Comparison of ENCODE assay signal across 1 cellular context in the genomic region with DNA sequence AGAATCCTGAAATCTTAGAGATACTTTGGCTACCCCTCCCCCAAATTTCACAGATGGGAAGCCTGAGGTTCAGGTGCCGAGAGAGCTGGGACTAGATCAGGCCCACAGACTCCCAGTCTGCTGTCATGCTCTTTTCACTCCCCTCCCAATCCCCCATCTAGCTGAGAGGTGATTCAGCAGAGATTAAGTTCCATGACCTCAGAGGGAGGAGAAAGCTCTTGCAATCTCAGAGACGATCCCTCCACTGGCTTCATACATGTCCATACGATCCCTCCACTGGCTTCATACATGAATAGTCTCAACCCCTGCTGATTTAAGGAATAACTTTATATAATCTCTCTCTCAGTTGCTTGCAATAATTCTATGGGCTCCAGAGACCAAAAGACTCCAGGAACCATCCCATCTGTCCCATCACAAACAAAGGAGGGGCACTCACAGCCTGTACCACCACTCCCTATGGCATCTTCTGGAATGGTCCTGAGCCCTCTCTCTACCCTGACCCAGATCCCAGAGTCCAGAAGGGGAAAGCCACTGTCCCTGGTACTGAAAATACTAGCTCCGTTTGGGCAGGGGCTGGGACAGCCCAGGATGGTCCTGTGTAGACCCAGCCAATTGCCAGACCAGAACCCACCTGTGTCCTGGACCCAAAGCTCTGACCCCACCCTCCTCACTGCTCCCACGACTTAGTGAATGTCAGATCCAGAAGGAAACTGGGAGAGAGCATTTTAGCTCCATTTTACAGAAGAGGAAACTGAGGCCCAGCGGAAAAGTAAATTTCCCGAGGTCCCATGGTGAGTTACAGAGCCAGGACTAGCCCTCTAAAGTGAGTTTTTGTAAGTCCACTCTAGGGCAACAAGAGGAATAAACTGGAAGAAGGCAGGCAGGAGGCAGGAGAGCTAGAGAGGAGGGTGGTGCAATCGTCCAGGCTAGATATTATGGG.
TF ChIP-seq lines count a peak whose summit lies in the region.

No MANE protein-coding gene starts in this region.

TF ChIP-seq in HepG2, 621 proteins besides CTCF, POLR2A, EP300 and RAD21:
- TF ChIP-seq, protein P1, sequence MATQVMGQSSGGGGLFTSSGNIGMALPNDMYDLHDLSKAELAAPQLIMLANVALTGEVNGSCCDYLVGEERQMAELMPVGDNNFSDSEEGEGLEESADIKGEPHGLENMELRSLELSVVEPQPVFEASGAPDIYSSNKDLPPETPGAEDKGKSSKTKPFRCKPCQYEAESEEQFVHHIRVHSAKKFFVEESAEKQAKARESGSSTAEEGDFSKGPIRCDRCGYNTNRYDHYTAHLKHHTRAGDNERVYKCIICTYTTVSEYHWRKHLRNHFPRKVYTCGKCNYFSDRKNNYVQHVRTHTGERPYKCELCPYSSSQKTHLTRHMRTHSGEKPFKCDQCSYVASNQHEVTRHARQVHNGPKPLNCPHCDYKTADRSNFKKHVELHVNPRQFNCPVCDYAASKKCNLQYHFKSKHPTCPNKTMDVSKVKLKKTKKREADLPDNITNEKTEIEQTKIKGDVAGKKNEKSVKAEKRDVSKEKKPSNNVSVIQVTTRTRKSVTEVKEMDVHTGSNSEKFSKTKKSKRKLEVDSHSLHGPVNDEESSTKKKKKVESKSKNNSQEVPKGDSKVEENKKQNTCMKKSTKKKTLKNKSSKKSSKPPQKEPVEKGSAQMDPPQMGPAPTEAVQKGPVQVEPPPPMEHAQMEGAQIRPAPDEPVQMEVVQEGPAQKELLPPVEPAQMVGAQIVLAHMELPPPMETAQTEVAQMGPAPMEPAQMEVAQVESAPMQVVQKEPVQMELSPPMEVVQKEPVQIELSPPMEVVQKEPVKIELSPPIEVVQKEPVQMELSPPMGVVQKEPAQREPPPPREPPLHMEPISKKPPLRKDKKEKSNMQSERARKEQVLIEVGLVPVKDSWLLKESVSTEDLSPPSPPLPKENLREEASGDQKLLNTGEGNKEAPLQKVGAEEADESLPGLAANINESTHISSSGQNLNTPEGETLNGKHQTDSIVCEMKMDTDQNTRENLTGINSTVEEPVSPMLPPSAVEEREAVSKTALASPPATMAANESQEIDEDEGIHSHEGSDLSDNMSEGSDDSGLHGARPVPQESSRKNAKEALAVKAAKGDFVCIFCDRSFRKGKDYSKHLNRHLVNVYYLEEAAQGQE (IDR thresholded peaks at IDR 0.05; ENCODE audit: borderline replicate concordance in 1 of 2, low read depth in 1 of 2, low read length in 2 of 2): peak; percentile 51 to 89
- peak; percentile 35; the same call in 1 of the 2 replicates for TF ChIP-seq ZNF629 (CRISPR knock-in tag; conservative IDR thresholded peaks at IDR 0.05)
- peak; percentile 87 for TF ChIP-seq MIER2 (CRISPR knock-in tag; IDR thresholded peaks at IDR 0.05)
- TF ChIP-seq ZBTB7A (CRISPR knock-in tag; IDR thresholded peaks at IDR 0.05): no peak
